In genomic region chr6:130853555-130854183, GRCh38 we compare ENCODE assay signal across 22 cellular contexts. TPM values are rescaled to one million over a fixed set of nuclear protein-coding genes. Genes with fewer than 3 reads are reported as not detected.
A peak's percentile ranks its signal among the peaks of the same experiment; 100 is the strongest.
DNase-seq lines count a peak whose midpoint lies in the region; TF ChIP-seq lines count a peak whose summit lies in the region.
"Had no signal": no experiment of that assay in that cellular context is flagged by ENCODE, and none has a peak within 500 bp of the region (broad histone marks: within the 10 kb centered on the region; RNA-seq: fewer than 3 reads in every experiment).

No MANE protein-coding gene starts in this region.

- H3K4me3 ChIP-seq in epithelial cell of esophagus (ENCODE audit: low read length) = no peak overlapping the region
- H3K4me3 ChIP-seq: left lung, right atrium auricular region had no signal

- peak; percentile 51 for DNase-seq in AG08396 (ENCODE audit: low spot score)
- DNase-seq in HuH-7 (ENCODE audit: low spot score) = peak; percentile 15
- peak; percentile 14 for DNase-seq in epithelial cell of esophagus (ENCODE audit: low read depth)
- peak; percentile 44 for DNase-seq in myocyte (ENCODE audit: low read depth)
- DNase-seq in GM20000 (ENCODE audit: low spot score) = no peak
- DNase-seq in H4 (ENCODE audit: low spot score) = no peak
- DNase-seq in DMS53 treated with DMSO at 0.1 percent for 48 hours (lab: John Stamatoyannopoulos, UW; ENCODE audit: unreplicated experiment) = no peak
- DNase-seq in NCI-H345 (lab: John Stamatoyannopoulos, UW) = no peak
- DNase-seq: activated CD4-positive, alpha-beta T cell treated with anti-CD3 and anti-CD28 coated beads for 4 hours; hippocampal formation; Kasumi-1; left lung; natural killer cell; NCI-H187 treated with DMSO at 0.1 percent for 48 hours; NCI-H748 treated with DMSO at 0.1 percent for 48 hours; stimulated activated naive B cell treated with anti-CD40 and anti-IgM and Interleukin-4, amounts not matched to agents 10 μg/mL and 1 μg/mL and 100 μg/mL, for 72 hours; T-helper 17 cell had no signal

- TF ChIP-seq CTCF in epithelial cell of esophagus (IDR thresholded peaks at IDR 0.05; ENCODE audit: insufficient read depth, low read depth, low read length, missing control alignments) = no peak
- TF ChIP-seq CTCF in GM20000 (IDR thresholded peaks at IDR 0.05; ENCODE audit: extremely low read depth, missing control alignments) = no peak

RNA-seq across cellular contexts. Expression of gene SMLR1, which starts 26.5 kb away (rescaled TPM):
- total RNA-seq in myocyte = not detected in 2 replicates
- polyA plus RNA-seq in myocyte (2012) = 0.08 TPM
- not detected in 2 replicates for total RNA-seq in H4 (2014; rRNA removed; shearing (Covaris generic))
- total RNA-seq: activated naive CD4-positive, alpha-beta T cell treated with anti-CD3 and anti-CD28 coated beads, Interleukin-2, amount 50 U/mL, for 72 hours; epithelial cell of proximal tubule; left lung; natural killer cell; right atrium auricular region; RPMI7951; T-helper 17 cell; ureter had no signal

Comparison
In these comparisons a context has a peak if more than half of its experiments do, and no peak if none do; other contexts are left out.
1. DNase-seq: peak in AG08396 (single experiment), HuH-7 (single experiment), epithelial cell of esophagus (single experiment) and myocyte (single experiment); none in GM20000 (single experiment), H4 (single experiment), DMS53 treated with DMSO at 0.1 percent for 48 hours (single experiment) and NCI-H345 (single experiment).